ENCODE assay signal across 15 cellular contexts in the genomic region with DNA sequence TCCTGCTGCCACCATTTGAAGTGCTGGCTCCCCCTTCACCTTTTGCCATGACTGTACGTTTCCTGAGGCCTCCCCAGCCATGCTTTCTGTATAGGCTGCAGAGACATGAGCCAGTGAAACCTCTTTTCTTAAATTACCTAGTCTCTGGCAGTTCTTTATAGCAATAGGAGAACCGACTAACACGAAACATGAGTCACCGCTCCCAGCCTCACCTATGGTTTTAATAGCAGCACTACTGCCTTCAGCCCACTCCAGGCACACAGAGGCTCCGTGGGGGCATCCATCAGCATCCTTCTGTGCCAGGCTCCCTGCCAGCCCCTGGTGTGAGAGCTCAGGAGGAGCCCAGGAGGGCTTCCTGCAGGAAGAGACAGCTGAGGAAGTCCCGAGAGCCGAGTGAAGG.
"Had no signal": no experiment of that assay in that cellular context is flagged by ENCODE, and none has a peak within 500 bp of the region (broad histone marks: within the 10 kb centered on the region; RNA-seq: fewer than 3 reads in every experiment).

No MANE protein-coding gene starts in this region.

- DNase-seq: activated CD4-positive, alpha-beta memory T cell treated with anti-CD3 and anti-CD28 coated beads, Interleukin-2, amount 10 ng/mL, durations not matched to agents 7 days and 5 days; activated CD8-positive, alpha-beta memory T cell treated with anti-CD3 and anti-CD28 coated beads, Interleukin-2, amount 50 U/mL, for 48 hours; foreskin melanocyte; heart left ventricle; naive thymus-derived CD4-positive, alpha-beta T cell; spleen; stimulated activated CD4-positive, alpha-beta T cell treated with anti-CD3 and anti-CD28 coated beads, Interleukin-2, amount 100 ng/mL, for 48 hours; stimulated activated CD8-positive, alpha-beta memory T cell treated with anti-CD3 and anti-CD28 coated beads, Interleukin-4, amount 100 ng/mL, for 48 hours; stomach had no signal

- H3K9me3 ChIP-seq: heart left ventricle, stomach, thoracic aorta had no signal

- H3K9me3 Mint-ChIP-seq: activated T-helper 2 cell treated with anti-CD3 and anti-CD28 coated beads, Interferon-gamma antibody, Interleukin-2, Interleukin-4, amounts not matched to agents 10 μg/mL and 5 μg/mL and 100 μg/mL, durations not matched to agents 14 hours and 24 hours and 36 hours had no signal

- H3K36me3 Mint-ChIP-seq: activated naive CD8-positive, alpha-beta T cell had no signal

- H3K27ac ChIP-seq: heart left ventricle, spleen, stomach, thoracic aorta had no signal

- H3K36me3 ChIP-seq: heart left ventricle, spleen, stomach, thoracic aorta had no signal

- H3K4me3 Mint-ChIP-seq: activated CD4-positive, alpha-beta memory T cell treated with anti-CD3 and anti-CD28 coated beads, Interleukin-2, amount 10 ng/mL, durations not matched to agents 7 days and 5 days; activated naive CD8-positive, alpha-beta T cell; naive thymus-derived CD4-positive, alpha-beta T cell had no signal

- H3K27ac Mint-ChIP-seq: activated CD4-positive, alpha-beta memory T cell treated with anti-CD3 and anti-CD28 coated beads, Interleukin-2, amount 10 ng/mL, durations not matched to agents 7 days and 5 days; activated naive CD8-positive, alpha-beta T cell; activated T-helper 2 cell treated with anti-CD3 and anti-CD28 coated beads, Interferon-gamma antibody, Interleukin-2, Interleukin-4, amounts not matched to agents 10 μg/mL and 5 μg/mL and 100 μg/mL, durations not matched to agents 14 hours and 24 hours and 36 hours; progenitor cell of endocrine pancreas had no signal

- H3K27me3 ChIP-seq: heart left ventricle, spleen, stomach had no signal

- ATAC-seq: activated CD4-positive, CD25-positive, alpha-beta regulatory T cell treated with anti-CD3 and anti-CD28 coated beads, Interleukin-2, amount 50 U/mL, for 24 hours; heart left ventricle; naive thymus-derived CD4-positive, alpha-beta T cell; sciatic nerve had no signal

- H3K27me3 Mint-ChIP-seq: activated CD4-positive, alpha-beta memory T cell treated with anti-CD3 and anti-CD28 coated beads, Interleukin-2, amount 10 ng/mL, durations not matched to agents 7 days and 5 days; activated naive CD8-positive, alpha-beta T cell; naive thymus-derived CD4-positive, alpha-beta T cell; progenitor cell of endocrine pancreas had no signal

- H3K4me3 ChIP-seq: heart left ventricle, spleen, stomach, thoracic aorta had no signal
